In the genomic region with DNA sequence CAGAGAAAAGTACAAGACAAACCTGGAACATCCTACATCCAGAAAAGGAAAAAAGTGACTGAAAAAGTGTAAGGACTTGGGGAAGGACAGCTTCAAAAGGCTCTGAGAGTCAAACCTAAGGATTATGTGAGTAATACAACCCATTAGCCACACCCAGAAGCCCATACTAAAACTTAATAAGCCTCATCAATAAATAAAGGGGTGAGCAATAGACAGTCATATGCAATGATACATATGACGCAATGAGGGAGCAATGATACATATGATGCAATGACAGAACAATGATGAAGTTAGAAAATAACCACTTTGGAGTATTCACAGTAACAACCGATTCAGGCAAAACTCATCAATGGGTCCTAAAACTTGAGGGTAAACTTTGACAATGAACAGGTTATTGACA, we compare ENCODE assay signal across 1 cellular context.
A peak's percentile ranks its signal among the peaks of the same experiment; 100 is the strongest.
TF ChIP-seq lines count a peak whose summit lies in the region.

No MANE protein-coding gene starts in this region.

TF ChIP-seq in K562, 482 proteins besides CTCF, POLR2A, EP300 and RAD21 (continued from another document and continues in another):
- TF ChIP-seq NFXL1 (CRISPR knock-in tag; IDR thresholded peaks at IDR 0.05), result no peak
- no peak for TF ChIP-seq SRSF3 (IDR thresholded peaks at IDR 0.05; ENCODE audit: insufficient read depth, low read length)
- no peak for TF ChIP-seq ZNF436 (CRISPR knock-in tag; IDR thresholded peaks at IDR 0.05)
- no peak for TF ChIP-seq MCM3 (IDR thresholded peaks at IDR 0.05)
- TF ChIP-seq ZNF347 (CRISPR knock-in tag; IDR thresholded peaks at IDR 0.05; ENCODE audit: low read depth), result no peak
- TF ChIP-seq SOX6 (IDR thresholded peaks at IDR 0.05), result peak; percentile 19; the same call in 1 of the 2 replicates
- TF ChIP-seq FOXK1 (CRISPR knock-in tag; IDR thresholded peaks at IDR 0.05; ENCODE audit: borderline replicate concordance), result no peak
- no peak for TF ChIP-seq NFATC3 (IDR thresholded peaks at IDR 0.05)
- no peak for TF ChIP-seq ZNF695 (CRISPR knock-in tag; IDR thresholded peaks at IDR 0.05)
- TF ChIP-seq, protein P1, sequence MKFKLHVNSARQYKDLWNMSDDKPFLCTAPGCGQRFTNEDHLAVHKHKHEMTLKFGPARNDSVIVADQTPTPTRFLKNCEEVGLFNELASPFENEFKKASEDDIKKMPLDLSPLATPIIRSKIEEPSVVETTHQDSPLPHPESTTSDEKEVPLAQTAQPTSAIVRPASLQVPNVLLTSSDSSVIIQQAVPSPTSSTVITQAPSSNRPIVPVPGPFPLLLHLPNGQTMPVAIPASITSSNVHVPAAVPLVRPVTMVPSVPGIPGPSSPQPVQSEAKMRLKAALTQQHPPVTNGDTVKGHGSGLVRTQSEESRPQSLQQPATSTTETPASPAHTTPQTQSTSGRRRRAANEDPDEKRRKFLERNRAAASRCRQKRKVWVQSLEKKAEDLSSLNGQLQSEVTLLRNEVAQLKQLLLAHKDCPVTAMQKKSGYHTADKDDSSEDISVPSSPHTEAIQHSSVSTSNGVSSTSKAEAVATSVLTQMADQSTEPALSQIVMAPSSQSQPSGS (CRISPR knock-in tag; IDR thresholded peaks at IDR 0.05), result no peak
- no peak for TF ChIP-seq ZC3H8 (IDR thresholded peaks at IDR 0.05)
- TF ChIP-seq RNF2 (IDR thresholded peaks at IDR 0.05), result no peak
- TF ChIP-seq ZNF668 (CRISPR knock-in tag; IDR thresholded peaks at IDR 0.05), result 0 out of 2 replicates have a peak, but pooled peaks have one; percentile 55
- TF ChIP-seq KLF6 (CRISPR knock-in tag; IDR thresholded peaks at IDR 0.05; ENCODE audit: borderline replicate concordance), result no peak; the same call in 1 of the 2 replicates
- peak; percentile 8; the same call in 1 of the 2 replicates for TF ChIP-seq ARID1B (IDR thresholded peaks at IDR 0.05)
- TF ChIP-seq ZNF324 (CRISPR knock-in tag; IDR thresholded peaks at IDR 0.05), result no peak
- no peak for TF ChIP-seq ZNF134 (CRISPR knock-in tag; conservative IDR thresholded peaks at IDR 0.05)
- TF ChIP-seq STAT5B (CRISPR knock-in tag; IDR thresholded peaks at IDR 0.05), result no peak
- peak; percentile 17; the same call in 1 of the 2 replicates for TF ChIP-seq L3MBTL2 (IDR thresholded peaks at IDR 0.05)
- TF ChIP-seq NCOA2 (IDR thresholded peaks at IDR 0.05; ENCODE audit: partially characterized antibody in 2 of 2), result no peak
- 0 out of 2 replicates have a peak, but pooled peaks have one; percentile 19 for TF ChIP-seq ZNF239 (CRISPR knock-in tag; IDR thresholded peaks at IDR 0.05)
- TF ChIP-seq, protein P2, sequence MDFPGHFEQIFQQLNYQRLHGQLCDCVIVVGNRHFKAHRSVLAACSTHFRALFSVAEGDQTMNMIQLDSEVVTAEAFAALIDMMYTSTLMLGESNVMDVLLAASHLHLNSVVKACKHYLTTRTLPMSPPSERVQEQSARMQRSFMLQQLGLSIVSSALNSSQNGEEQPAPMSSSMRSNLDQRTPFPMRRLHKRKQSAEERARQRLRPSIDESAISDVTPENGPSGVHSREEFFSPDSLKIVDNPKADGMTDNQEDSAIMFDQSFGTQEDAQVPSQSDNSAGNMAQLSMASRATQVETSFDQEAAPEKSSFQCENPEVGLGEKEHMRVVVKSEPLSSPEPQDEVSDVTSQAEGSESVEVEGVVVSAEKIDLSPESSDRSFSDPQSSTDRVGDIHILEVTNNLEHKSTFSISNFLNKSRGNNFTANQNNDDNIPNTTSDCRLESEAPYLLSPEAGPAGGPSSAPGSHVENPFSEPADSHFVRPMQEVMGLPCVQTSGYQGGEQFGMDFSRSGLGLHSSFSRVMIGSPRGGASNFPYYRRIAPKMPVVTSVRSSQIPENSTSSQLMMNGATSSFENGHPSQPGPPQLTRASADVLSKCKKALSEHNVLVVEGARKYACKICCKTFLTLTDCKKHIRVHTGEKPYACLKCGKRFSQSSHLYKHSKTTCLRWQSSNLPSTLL (IDR thresholded peaks at IDR 0.05), result no peak
- no peak for TF ChIP-seq CBFA2T2 (conservative IDR thresholded peaks at IDR 0.05)
- 0 out of 2 replicates have a peak, but pooled peaks have one; percentile 49 for TF ChIP-seq BACH1 (tag; IDR thresholded peaks at IDR 0.05)
- no peak for TF ChIP-seq ZNF133 (CRISPR knock-in tag; IDR thresholded peaks at IDR 0.05)
- TF ChIP-seq ZNF41 (CRISPR knock-in tag; conservative IDR thresholded peaks at IDR 0.05), result 0 out of 2 replicates have a peak, but pooled peaks have one; percentile 9
- no peak for TF ChIP-seq ZNF778 (CRISPR knock-in tag; IDR thresholded peaks at IDR 0.05)
- no peak for TF ChIP-seq ZNF217 (CRISPR knock-in tag; IDR thresholded peaks at IDR 0.05)
- no peak for TF ChIP-seq RERE (CRISPR knock-in tag; IDR thresholded peaks at IDR 0.05; ENCODE audit: borderline replicate concordance)
- TF ChIP-seq EP400 (IDR thresholded peaks at IDR 0.05), result no peak
- TF ChIP-seq LARP7 (IDR thresholded peaks at IDR 0.05), result no peak
- TF ChIP-seq, protein P3, sequence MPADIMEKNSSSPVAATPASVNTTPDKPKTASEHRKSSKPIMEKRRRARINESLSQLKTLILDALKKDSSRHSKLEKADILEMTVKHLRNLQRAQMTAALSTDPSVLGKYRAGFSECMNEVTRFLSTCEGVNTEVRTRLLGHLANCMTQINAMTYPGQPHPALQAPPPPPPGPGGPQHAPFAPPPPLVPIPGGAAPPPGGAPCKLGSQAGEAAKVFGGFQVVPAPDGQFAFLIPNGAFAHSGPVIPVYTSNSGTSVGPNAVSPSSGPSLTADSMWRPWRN (IDR thresholded peaks at IDR 0.05; ENCODE audit: low read depth), result no peak
- TF ChIP-seq HNRNPK (IDR thresholded peaks at IDR 0.05; ENCODE audit: low read depth, low read length, poor library complexity, severe bottlenecking), result no peak
- peak; percentile 90 for TF ChIP-seq SMAD4 (CRISPR knock-in tag; conservative IDR thresholded peaks at IDR 0.05)
- TF ChIP-seq TCFL5 (CRISPR knock-in tag; conservative IDR thresholded peaks at IDR 0.05), result no peak
- TF ChIP-seq BMI1 (IDR thresholded peaks at IDR 0.05; ENCODE audit: low read length), result no peak
- TF ChIP-seq AFF1 (IDR thresholded peaks at IDR 0.05; ENCODE audit: low read depth in 1 of 2, partially characterized antibody in 2 of 2), result peak in 1 of 2 experiments; percentile 31
- no peak for TF ChIP-seq NR2C1 (IDR thresholded peaks at IDR 0.05)
- TF ChIP-seq NR2C1 (tag; IDR thresholded peaks at IDR 0.05), result no peak; the same call in 1 of the 2 replicates
- peak; percentile 49; the same call in 1 of the 2 replicates for TF ChIP-seq JUND (IDR thresholded peaks at IDR 0.05; ENCODE audit: borderline replicate concordance, low read depth, low read length)
- no peak for TF ChIP-seq JUND (tag; IDR thresholded peaks at IDR 0.05; ENCODE audit: borderline replicate concordance, low read depth, low read length)
- TF ChIP-seq PHF21A (IDR thresholded peaks at IDR 0.05; ENCODE audit: borderline replicate concordance, low read depth), result no peak
- no peak for TF ChIP-seq ILK (tag; IDR thresholded peaks at IDR 0.05; ENCODE audit: borderline replicate concordance, low read depth)
- TF ChIP-seq ZNF175 (CRISPR knock-in tag; IDR thresholded peaks at IDR 0.05; ENCODE audit: low read depth), result 0 out of 2 replicates have a peak, but pooled peaks have one; percentile 78
- no peak for TF ChIP-seq CEBPZ (IDR thresholded peaks at IDR 0.05; ENCODE audit: borderline replicate concordance, low read depth, low read length)
- TF ChIP-seq GABPA (tag; conservative IDR thresholded peaks at IDR 0.05; ENCODE audit: low read depth), result no peak
